Comparison of ENCODE assay signal across 1 cellular context in genomic region chr3:18208856-18209255, GRCh38.
TF ChIP-seq lines count a peak whose summit lies in the region.

No MANE protein-coding gene starts in this region.

TF ChIP-seq in K562, 482 proteins besides CTCF, POLR2A, EP300 and RAD21 (continued from another document and continues in another):
- TF ChIP-seq CLOCK (CRISPR knock-in tag; IDR thresholded peaks at IDR 0.05; ENCODE audit: borderline replicate concordance) (no peak), REST (CRISPR knock-in tag; IDR thresholded peaks at IDR 0.05; ENCODE audit: low read depth) (no peak), ZNF277 (CRISPR knock-in tag; IDR thresholded peaks at IDR 0.05; ENCODE audit: borderline replicate concordance) (no peak), ATF4 (CRISPR knock-in tag; IDR thresholded peaks at IDR 0.05) (no peak), CTCFL (IDR thresholded peaks at IDR 0.05; ENCODE audit: borderline replicate concordance, insufficient read depth, low read depth, low read length, poor library complexity, severe bottlenecking) (no peak), MXD1 (CRISPR knock-in tag; IDR thresholded peaks at IDR 0.05; ENCODE audit: borderline replicate concordance, poor library complexity, severe bottlenecking) (no peak), ZFP1 (CRISPR knock-in tag; IDR thresholded peaks at IDR 0.05) (no peak), TEAD2 (tag; IDR thresholded peaks at IDR 0.05) (no peak), RUNX1 (IDR thresholded peaks at IDR 0.05; ENCODE audit: low read depth) (no peak), ZNF165 (CRISPR knock-in tag; IDR thresholded peaks at IDR 0.05; ENCODE audit: borderline replicate concordance) (no peak), CUX1 (CRISPR knock-in tag; IDR thresholded peaks at IDR 0.05) (no peak), PRMT5 (CRISPR knock-in tag; IDR thresholded peaks at IDR 0.05) (no peak), FOXJ3 (CRISPR knock-in tag; IDR thresholded peaks at IDR 0.05) (no peak), EGR1 (conservative IDR thresholded peaks at IDR 0.05) (no peak), LARP7 (IDR thresholded peaks at IDR 0.05) (no peak), EHMT2 (IDR thresholded peaks at IDR 0.05) (no peak), BHLHE40 (IDR thresholded peaks at IDR 0.05; ENCODE audit: low read length) (no peak), PTRF (tag; IDR thresholded peaks at IDR 0.05) (no peak), MLLT1 (IDR thresholded peaks at IDR 0.05) (no peak), MCM5 (IDR thresholded peaks at IDR 0.05; ENCODE audit: low read depth) (no peak), THRA (IDR thresholded peaks at IDR 0.05) (no peak), GATA2 (CRISPR knock-in tag; IDR thresholded peaks at IDR 0.05) (no peak), EZH2 (IDR thresholded peaks at IDR 0.05; ENCODE audit: borderline replicate concordance, low read depth, low read length) (no peak), ATF2 (CRISPR knock-in tag; IDR thresholded peaks at IDR 0.05) (no peak), RFX7 (CRISPR knock-in tag; IDR thresholded peaks at IDR 0.05) (no peak), LCOR (CRISPR knock-in tag; IDR thresholded peaks at IDR 0.05) (no peak; the same call in 1 of the 2 replicates), PTBP1 (IDR thresholded peaks at IDR 0.05; ENCODE audit: low read depth, low read length) (no peak), ZNF75A (CRISPR knock-in tag; IDR thresholded peaks at IDR 0.05) (no peak), ID3 (CRISPR knock-in tag; IDR thresholded peaks at IDR 0.05) (no peak), ID3 (tag; IDR thresholded peaks at IDR 0.05) (no peak), E2F6 (IDR thresholded peaks at IDR 0.05; ENCODE audit: borderline replicate concordance in 1 of 2, extremely low read depth in 1 of 2, insufficient read depth in 1 of 2, insufficient read length in 1 of 2, low read depth in 1 of 2, low read length in 1 of 2, poor library complexity in 1 of 2, severe bottlenecking in 1 of 2) (no peak)
